In the genomic region with DNA sequence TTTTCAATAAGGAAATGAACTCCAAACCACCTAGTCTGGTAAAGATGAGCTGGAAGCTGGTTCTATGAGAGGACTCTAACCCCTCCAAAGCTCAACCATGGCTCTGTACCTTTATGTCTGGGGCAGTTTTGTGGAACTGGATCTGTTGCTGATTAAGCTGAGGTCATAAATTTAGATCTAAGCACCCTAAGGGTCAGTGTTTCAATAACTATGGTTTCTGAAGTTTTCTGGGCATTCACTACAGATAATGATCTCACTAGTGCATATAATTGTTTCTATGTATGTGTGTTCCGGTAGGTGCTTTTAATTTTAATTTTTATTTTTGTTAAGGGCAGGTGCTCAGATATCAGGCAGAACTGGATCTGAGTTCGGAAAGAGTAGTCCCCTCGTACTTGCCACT, we compare ENCODE assay signal across 15 cellular contexts.
DNase-seq lines count a peak whose midpoint lies in the region; ATAC-seq lines count a peak whose summit lies in the region.
"Had no signal": no experiment of that assay in that cellular context is flagged by ENCODE, and none has a peak within 500 bp of the region (broad histone marks: within the 10 kb centered on the region; RNA-seq: fewer than 3 reads in every experiment).

No MANE protein-coding gene starts in this region.

- CTCF ChIA-PET in activated CD4-positive, alpha-beta T cell treated with anti-CD3 and anti-CD28 coated beads for 36 hours (lab: Charles Lee), result interaction anchor here (0.7 to 1.5 kb wide), 3 partner anchors 12 to 21 kb away, joined by 3 to 5 read pairs (median 3); no protein-coding TSS in a partner anchor

- intact Hi-C loops in activated CD4-positive, alpha-beta T cell treated with anti-CD3 and anti-CD28 coated beads for 36 hours (cut with DNase I, micrococcal nuclease), result loop anchor here (1.0 to 10.0 kb wide), 12 partner anchors 14 to 969 kb away; partner anchors contain the start of genes DOCK2 (in 1 of the 2) and SPDL1 (in 1 of the 2)

- H3K27ac Mint-ChIP-seq in activated CD4-positive, alpha-beta T cell treated with anti-CD3 and anti-CD28 coated beads for 36 hours, result peak overlapping the region; percentile 90
- peak overlapping the region; percentile 86 for H3K27ac Mint-ChIP-seq in activated T-cell treated with anti-CD3 and anti-CD28 coated beads, Interleukin-2, amount 50 U/mL, for 72 hours
- H3K27ac Mint-ChIP-seq in stimulated activated naive CD8-positive, alpha-beta T cell treated with anti-CD3 and anti-CD28 coated beads, Interleukin-15, Interleukin-2, amounts not matched to agents 100 ng/mL and 50 ng/mL, for 24 hours, result peak overlapping the region; percentile 95
- H3K27ac Mint-ChIP-seq: CD4-positive, CD25-positive, alpha-beta regulatory T cell had no signal

- no peak for DNase-seq in activated CD4-positive, alpha-beta T cell treated with anti-CD3 and anti-CD28 coated beads for 36 hours
- no peak for DNase-seq in activated CD4-positive, alpha-beta T cell treated with anti-CD3 and anti-CD28 coated beads, Interleukin-2, amount 50 U/mL, for 48 hours
- no peak for DNase-seq in activated T-cell treated with anti-CD3 and anti-CD28 coated beads, Interleukin-2, amount 50 U/mL, for 72 hours
- DNase-seq in activated T-cell treated with anti-CD3 and anti-CD28 coated beads, Interleukin-2, amount 50 U/mL, for 1 hour, result no peak
- DNase-seq in stimulated activated naive CD8-positive, alpha-beta T cell treated with anti-CD3 and anti-CD28 coated beads, Interleukin-15, Interleukin-2, amounts not matched to agents 100 U/mL and 50 U/mL, for 24 hours, result no peak
- no peak for DNase-seq in D341Med (ENCODE audit: low spot score)
- DNase-seq: 8988T; AML-193; Calu3; CD4-positive, CD25-positive, alpha-beta regulatory T cell; DMS79; GM23248 had no signal

- ATAC-seq in activated CD4-positive, alpha-beta T cell treated with anti-CD3 and anti-CD28 coated beads for 36 hours, result no peak
- ATAC-seq in activated T-cell treated with anti-CD3 and anti-CD28 coated beads, Interleukin-2, amount 50 U/mL, for 72 hours (replicated peaks in 1 of 2), result no peak
- ATAC-seq in stimulated activated naive CD8-positive, alpha-beta T cell treated with anti-CD3 and anti-CD28 coated beads, Interleukin-15, Interleukin-2, amounts not matched to agents 100 U/mL and 50 U/mL, for 24 hours, result no peak
- ATAC-seq: GM12878, HCT116 had no signal

- H3K4me1 Mint-ChIP-seq in activated CD4-positive, alpha-beta T cell treated with anti-CD3 and anti-CD28 coated beads for 36 hours, result peaks cover 61% of the 10 kb centered on the region
- peaks cover 56% of the 10 kb centered on the region for H3K4me1 Mint-ChIP-seq in activated T-cell treated with anti-CD3 and anti-CD28 coated beads, Interleukin-2, amount 50 U/mL, for 72 hours (ENCODE audit: low read depth)
- peaks cover 40% of the 10 kb centered on the region for H3K4me1 Mint-ChIP-seq in stimulated activated naive CD8-positive, alpha-beta T cell treated with anti-CD3 and anti-CD28 coated beads, Interleukin-15, Interleukin-2, amounts not matched to agents 100 ng/mL and 50 ng/mL, for 24 hours (ENCODE audit: low read depth)
- H3K4me1 Mint-ChIP-seq: CD4-positive, CD25-positive, alpha-beta regulatory T cell had no signal

- POLR2A ChIA-PET in activated CD4-positive, alpha-beta T cell treated with anti-CD3 and anti-CD28 coated beads for 36 hours (lab: Charles Lee), result interaction anchor here (1.0 kb wide), 1 partner anchor 12 kb away, joined by 3 read pairs; no protein-coding TSS in a partner anchor

- no peaks in the 10 kb centered on the region for H3K9me3 Mint-ChIP-seq in activated CD4-positive, alpha-beta T cell treated with anti-CD3 and anti-CD28 coated beads for 36 hours (ENCODE audit: low read depth)
- no peaks in the 10 kb centered on the region for H3K9me3 Mint-ChIP-seq in activated T-cell treated with anti-CD3 and anti-CD28 coated beads, Interleukin-2, amount 50 U/mL, for 72 hours
- H3K9me3 Mint-ChIP-seq in stimulated activated naive CD8-positive, alpha-beta T cell treated with anti-CD3 and anti-CD28 coated beads, Interleukin-15, Interleukin-2, amounts not matched to agents 100 ng/mL and 50 ng/mL, for 24 hours, result no peaks in the 10 kb centered on the region
- H3K9me3 Mint-ChIP-seq: CD4-positive, CD25-positive, alpha-beta regulatory T cell had no signal

- no peaks in the 10 kb centered on the region for H3K36me3 Mint-ChIP-seq in activated CD4-positive, alpha-beta T cell treated with anti-CD3 and anti-CD28 coated beads for 36 hours (ENCODE audit: low read depth)
- H3K36me3 Mint-ChIP-seq in activated T-cell treated with anti-CD3 and anti-CD28 coated beads, Interleukin-2, amount 50 U/mL, for 72 hours (ENCODE audit: insufficient read depth in 2 of 2), result peaks cover 0 to 1% of the 10 kb centered on the region in 2 donors
- no peaks in the 10 kb centered on the region for H3K36me3 Mint-ChIP-seq in stimulated activated naive CD8-positive, alpha-beta T cell treated with anti-CD3 and anti-CD28 coated beads, Interleukin-15, Interleukin-2, amounts not matched to agents 100 ng/mL and 50 ng/mL, for 24 hours (ENCODE audit: low read depth)
- H3K36me3 Mint-ChIP-seq: CD4-positive, CD25-positive, alpha-beta regulatory T cell had no signal

- no peak overlapping the region for H3K4me3 Mint-ChIP-seq in activated CD4-positive, alpha-beta T cell treated with anti-CD3 and anti-CD28 coated beads for 36 hours
- no peak overlapping the region for H3K4me3 Mint-ChIP-seq in activated T-cell treated with anti-CD3 and anti-CD28 coated beads, Interleukin-2, amount 50 U/mL, for 72 hours
- no peak overlapping the region for H3K4me3 Mint-ChIP-seq in stimulated activated naive CD8-positive, alpha-beta T cell treated with anti-CD3 and anti-CD28 coated beads, Interleukin-15, Interleukin-2, amounts not matched to agents 100 ng/mL and 50 ng/mL, for 24 hours

- H3K27me3 Mint-ChIP-seq in activated CD4-positive, alpha-beta T cell treated with anti-CD3 and anti-CD28 coated beads for 36 hours, result peaks cover 18% of the 10 kb centered on the region
- H3K27me3 Mint-ChIP-seq in activated T-cell treated with anti-CD3 and anti-CD28 coated beads, Interleukin-2, amount 50 U/mL, for 72 hours (ENCODE audit: low read depth), result peaks cover 16% of the 10 kb centered on the region
- H3K27me3 Mint-ChIP-seq in stimulated activated naive CD8-positive, alpha-beta T cell treated with anti-CD3 and anti-CD28 coated beads, Interleukin-15, Interleukin-2, amounts not matched to agents 100 ng/mL and 50 ng/mL, for 24 hours, result peaks cover 25% of the 10 kb centered on the region
